ENCODE assay signal across 1 cellular context in the genomic region with DNA sequence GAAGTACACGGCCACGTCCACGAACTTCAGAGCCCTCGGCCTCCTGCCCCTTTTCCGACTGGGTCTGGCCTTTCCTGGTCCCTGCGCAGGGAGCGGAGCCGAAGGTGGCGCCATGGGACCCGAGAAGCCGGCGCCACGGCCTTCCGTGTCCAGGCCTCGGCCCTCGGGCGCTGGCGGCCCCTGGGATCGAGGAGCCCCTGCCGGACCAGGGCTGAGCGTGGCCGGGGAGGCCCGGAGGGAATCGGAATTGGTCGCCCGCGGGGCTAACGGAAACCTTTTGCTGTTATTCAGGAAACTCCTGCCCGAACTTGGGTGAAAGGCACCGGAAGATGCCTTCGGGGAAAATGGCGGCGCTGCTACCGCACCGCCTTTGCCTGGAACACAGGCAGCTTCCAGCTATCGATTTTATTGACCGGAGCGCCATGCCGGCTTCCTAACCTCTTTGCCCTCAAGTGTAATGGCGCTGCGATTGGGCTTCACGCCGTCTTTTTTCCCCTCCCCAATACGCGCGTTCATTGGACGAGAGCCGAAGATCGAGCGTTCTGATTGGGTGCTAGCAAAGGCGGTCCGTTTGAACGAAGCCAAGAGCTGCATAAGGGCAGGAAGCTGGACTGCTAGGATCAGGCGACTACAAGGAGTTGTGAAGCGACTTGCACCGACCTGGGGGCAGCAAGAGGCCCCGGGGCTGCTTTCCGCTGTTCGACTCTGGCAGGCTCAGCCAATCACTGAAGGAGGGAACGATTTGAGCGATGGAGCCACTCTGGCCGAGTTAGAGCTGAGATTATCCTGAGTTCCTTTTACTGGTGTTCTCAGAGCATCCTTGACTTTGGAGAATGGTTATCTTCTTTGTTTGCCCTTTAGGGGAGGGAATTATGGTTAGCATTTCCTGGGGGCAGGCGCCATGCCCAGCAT.
TF ChIP-seq lines count a peak whose summit lies in the region.

A gene (minus strand): TSS at position 462 of the 912 bp plus-strand sequence. CDS start 348 bp downstream, at position 114.

TF ChIP-seq in K562, 482 proteins besides CTCF, POLR2A, EP300 and RAD21 (continued from another document and continues in another):
- TF ChIP-seq ADNP (tag; IDR thresholded peaks at IDR 0.05) (no peak), HNRNPLL (IDR thresholded peaks at IDR 0.05; ENCODE audit: low read depth, low read length, poor library complexity, severe bottlenecking) (peak; percentile 60), PPARD (CRISPR knock-in tag; IDR thresholded peaks at IDR 0.05) (no peak), FOXA1 (IDR thresholded peaks at IDR 0.05; ENCODE audit: borderline replicate concordance) (no peak), ZNF184 (CRISPR knock-in tag; IDR thresholded peaks at IDR 0.05) (no peak), ETV1 (tag; conservative IDR thresholded peaks at IDR 0.05; ENCODE audit: low read depth) (no peak; the same call in 1 of the 2 replicates), MEIS2 (IDR thresholded peaks at IDR 0.05; ENCODE audit: partially characterized antibody) (no peak), CREBBP (IDR thresholded peaks at IDR 0.05; ENCODE audit: low read depth, low read length) (no peak), FOXA3 (CRISPR knock-in tag; conservative IDR thresholded peaks at IDR 0.05 in 1 of 2, IDR thresholded peaks at IDR 0.05 in 1 of 2) (no peak), SMC3 (conservative IDR thresholded peaks at IDR 0.05; ENCODE audit: insufficient read depth, low read depth, low read length) (no peak), BCOR (IDR thresholded peaks at IDR 0.05) (no peak), RCOR1 (IDR thresholded peaks at IDR 0.05; ENCODE audit: borderline replicate concordance in 1 of 2, low read depth in 2 of 2, low read length in 2 of 2) (0 out of 4 replicates have a peak, but pooled peaks of 1 of the 2 experiments have one; percentile 34), ZNF77 (CRISPR knock-in tag; IDR thresholded peaks at IDR 0.05) (no peak), HNRNPUL1 (IDR thresholded peaks at IDR 0.05; ENCODE audit: low read length) (no peak), SRSF3 (IDR thresholded peaks at IDR 0.05; ENCODE audit: insufficient read depth, low read length) (0 out of 2 replicates have a peak, but pooled peaks have one; percentile 77), ZNF165 (CRISPR knock-in tag; IDR thresholded peaks at IDR 0.05; ENCODE audit: borderline replicate concordance) (no peak), SAP30 (IDR thresholded peaks at IDR 0.05; ENCODE audit: borderline replicate concordance, insufficient read depth, low read depth, low read length, poor library complexity, severe bottlenecking) (peak; percentile 74), SMARCB1 (IDR thresholded peaks at IDR 0.05; ENCODE audit: insufficient read length, low read depth) (no peak), ZNF263 (CRISPR knock-in tag; IDR thresholded peaks at IDR 0.05; ENCODE audit: borderline replicate concordance) (peak; percentile 54; the same call in 1 of the 2 replicates), FOXK2 (conservative IDR thresholded peaks at IDR 0.05 in 1 of 2, IDR thresholded peaks at IDR 0.05 in 1 of 2; ENCODE audit: low read depth in 2 of 2) (peak; percentile 27 to 60; a peak in 2 of 4 replicates), WHSC1 (IDR thresholded peaks at IDR 0.05; ENCODE audit: low read length) (no peak), ILF3 (IDR thresholded peaks at IDR 0.05; ENCODE audit: borderline replicate concordance) (no peak)
- TF ChIP-seq, protein P1, sequence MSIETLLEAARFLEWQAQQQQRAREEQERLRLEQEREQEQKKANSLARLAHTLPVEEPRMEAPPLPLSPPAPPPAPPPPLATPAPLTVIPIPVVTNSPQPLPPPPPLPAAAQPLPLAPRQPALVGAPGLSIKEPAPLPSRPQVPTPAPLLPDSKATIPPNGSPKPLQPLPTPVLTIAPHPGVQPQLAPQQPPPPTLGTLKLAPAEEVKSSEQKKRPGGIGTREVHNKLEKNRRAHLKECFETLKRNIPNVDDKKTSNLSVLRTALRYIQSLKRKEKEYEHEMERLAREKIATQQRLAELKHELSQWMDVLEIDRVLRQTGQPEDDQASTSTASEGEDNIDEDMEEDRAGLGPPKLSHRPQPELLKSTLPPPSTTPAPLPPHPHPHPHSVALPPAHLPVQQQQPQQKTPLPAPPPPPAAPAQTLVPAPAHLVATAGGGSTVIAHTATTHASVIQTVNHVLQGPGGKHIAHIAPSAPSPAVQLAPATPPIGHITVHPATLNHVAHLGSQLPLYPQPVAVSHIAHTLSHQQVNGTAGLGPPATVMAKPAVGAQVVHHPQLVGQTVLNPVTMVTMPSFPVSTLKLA (conservative IDR thresholded peaks at IDR 0.05): peak; percentile 19 to 67
- TF ChIP-seq, protein P2, sequence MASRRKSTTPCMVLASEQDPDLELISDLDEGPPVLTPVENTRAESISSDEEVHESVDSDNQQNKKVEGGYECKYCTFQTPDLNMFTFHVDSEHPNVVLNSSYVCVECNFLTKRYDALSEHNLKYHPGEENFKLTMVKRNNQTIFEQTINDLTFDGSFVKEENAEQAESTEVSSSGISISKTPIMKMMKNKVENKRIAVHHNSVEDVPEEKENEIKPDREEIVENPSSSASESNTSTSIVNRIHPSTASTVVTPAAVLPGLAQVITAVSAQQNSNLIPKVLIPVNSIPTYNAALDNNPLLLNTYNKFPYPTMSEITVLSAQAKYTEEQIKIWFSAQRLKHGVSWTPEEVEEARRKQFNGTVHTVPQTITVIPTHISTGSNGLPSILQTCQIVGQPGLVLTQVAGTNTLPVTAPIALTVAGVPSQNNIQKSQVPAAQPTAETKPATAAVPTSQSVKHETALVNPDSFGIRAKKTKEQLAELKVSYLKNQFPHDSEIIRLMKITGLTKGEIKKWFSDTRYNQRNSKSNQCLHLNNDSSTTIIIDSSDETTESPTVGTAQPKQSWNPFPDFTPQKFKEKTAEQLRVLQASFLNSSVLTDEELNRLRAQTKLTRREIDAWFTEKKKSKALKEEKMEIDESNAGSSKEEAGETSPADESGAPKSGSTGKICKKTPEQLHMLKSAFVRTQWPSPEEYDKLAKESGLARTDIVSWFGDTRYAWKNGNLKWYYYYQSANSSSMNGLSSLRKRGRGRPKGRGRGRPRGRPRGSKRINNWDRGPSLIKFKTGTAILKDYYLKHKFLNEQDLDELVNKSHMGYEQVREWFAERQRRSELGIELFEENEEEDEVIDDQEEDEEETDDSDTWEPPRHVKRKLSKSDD (conservative IDR thresholded peaks at IDR 0.05; ENCODE audit: low read length): no peak
- TF ChIP-seq, protein P3, sequence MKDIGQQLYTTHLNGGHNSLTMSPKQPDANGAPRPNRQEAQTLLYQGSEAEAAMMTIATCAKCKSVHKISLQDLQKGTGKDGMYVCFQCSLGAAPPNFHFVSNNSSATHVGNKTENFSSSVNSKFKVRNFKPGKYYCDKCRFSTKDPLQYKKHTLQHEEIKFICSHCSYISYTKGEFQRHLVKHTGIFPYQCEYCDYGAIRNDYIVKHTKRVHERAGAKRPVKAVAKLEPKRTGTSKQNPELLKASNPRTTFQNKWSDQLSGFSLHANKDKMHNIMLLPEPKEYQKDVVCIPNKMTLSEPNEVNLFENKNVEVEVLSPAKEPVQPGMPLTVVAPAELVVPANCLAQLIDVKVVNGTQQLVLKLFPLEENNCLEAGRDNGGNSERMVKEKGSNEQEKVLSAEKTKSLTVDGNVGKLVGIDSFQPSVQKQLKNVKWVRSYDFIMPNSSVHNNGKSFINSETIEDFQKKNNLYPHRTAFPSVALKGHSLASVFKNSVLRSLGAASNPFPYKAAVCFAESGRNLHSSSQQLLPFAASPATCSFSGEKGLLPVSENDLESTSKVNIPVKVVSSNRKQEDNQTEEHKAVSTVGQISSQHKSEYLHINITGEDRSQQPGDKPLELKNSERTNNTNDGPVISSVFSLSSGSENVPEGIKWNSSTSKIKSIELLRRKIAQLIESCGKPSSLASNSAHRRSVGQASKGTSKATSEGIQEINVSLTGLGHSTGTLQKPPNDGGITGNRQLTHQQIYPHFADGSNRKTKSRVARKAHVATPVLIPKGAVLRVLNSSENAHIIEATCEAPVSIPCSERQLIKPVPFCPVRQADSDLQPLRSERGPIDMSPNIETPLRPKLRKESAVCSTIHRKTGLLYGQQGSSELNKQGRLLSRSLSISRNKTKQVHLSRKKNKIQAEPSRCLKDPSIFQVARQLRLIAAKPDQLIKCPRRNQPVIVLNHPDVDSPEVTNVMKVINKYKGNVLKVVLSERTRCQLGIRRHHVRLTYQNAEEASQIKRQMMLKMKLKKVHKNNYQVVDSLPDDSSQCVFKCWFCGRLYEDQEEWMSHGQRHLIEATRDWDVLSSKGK (CRISPR knock-in tag; IDR thresholded peaks at IDR 0.05): no peak
- TF ChIP-seq, protein P4, sequence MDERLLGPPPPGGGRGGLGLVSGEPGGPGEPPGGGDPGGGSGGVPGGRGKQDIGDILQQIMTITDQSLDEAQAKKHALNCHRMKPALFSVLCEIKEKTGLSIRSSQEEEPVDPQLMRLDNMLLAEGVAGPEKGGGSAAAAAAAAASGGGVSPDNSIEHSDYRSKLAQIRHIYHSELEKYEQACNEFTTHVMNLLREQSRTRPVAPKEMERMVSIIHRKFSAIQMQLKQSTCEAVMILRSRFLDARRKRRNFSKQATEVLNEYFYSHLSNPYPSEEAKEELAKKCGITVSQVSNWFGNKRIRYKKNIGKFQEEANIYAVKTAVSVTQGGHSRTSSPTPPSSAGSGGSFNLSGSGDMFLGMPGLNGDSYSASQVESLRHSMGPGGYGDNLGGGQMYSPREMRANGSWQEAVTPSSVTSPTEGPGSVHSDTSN (CRISPR knock-in tag; IDR thresholded peaks at IDR 0.05; ENCODE audit: low read depth): no peak
- TF ChIP-seq, protein P4 (tag; conservative IDR thresholded peaks at IDR 0.05; ENCODE audit: low read depth): no peak
- TF ChIP-seq, protein P5, sequence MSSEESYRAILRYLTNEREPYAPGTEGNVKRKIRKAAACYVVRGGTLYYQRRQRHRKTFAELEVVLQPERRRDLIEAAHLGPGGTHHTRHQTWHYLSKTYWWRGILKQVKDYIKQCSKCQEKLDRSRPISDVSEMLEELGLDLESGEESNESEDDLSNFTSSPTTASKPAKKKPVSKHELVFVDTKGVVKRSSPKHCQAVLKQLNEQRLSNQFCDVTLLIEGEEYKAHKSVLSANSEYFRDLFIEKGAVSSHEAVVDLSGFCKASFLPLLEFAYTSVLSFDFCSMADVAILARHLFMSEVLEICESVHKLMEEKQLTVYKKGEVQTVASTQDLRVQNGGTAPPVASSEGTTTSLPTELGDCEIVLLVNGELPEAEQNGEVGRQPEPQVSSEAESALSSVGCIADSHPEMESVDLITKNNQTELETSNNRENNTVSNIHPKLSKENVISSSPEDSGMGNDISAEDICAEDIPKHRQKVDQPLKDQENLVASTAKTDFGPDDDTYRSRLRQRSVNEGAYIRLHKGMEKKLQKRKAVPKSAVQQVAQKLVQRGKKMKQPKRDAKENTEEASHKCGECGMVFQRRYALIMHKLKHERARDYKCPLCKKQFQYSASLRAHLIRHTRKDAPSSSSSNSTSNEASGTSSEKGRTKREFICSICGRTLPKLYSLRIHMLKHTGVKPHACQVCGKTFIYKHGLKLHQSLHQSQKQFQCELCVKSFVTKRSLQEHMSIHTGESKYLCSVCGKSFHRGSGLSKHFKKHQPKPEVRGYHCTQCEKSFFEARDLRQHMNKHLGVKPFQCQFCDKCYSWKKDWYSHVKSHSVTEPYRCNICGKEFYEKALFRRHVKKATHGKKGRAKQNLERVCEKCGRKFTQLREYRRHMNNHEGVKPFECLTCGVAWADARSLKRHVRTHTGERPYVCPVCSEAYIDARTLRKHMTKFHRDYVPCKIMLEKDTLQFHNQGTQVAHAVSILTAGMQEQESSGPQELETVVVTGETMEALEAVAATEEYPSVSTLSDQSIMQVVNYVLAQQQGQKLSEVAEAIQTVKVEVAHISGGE (CRISPR knock-in tag; IDR thresholded peaks at IDR 0.05): peak in 1 of 3 experiments; percentile 54; a peak in 1 of 6 replicates
- TF ChIP-seq, protein P6, sequence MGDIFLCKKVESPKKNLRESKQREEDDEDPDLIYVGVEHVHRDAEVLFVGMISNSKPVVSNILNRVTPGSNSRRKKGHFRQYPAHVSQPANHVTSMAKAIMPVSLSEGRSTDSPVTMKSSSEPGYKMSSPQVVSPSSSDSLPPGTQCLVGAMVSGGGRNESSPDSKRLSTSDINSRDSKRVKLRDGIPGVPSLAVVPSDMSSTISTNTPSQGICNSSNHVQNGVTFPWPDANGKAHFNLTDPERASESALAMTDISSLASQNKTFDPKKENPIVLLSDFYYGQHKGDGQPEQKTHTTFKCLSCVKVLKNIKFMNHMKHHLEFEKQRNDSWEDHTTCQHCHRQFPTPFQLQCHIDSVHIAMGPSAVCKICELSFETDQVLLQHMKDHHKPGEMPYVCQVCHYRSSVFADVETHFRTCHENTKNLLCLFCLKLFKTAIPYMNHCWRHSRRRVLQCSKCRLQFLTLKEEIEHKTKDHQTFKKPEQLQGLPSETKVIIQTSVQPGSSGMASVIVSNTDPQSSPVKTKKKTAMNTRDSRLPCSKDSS (IDR thresholded peaks at IDR 0.05; ENCODE audit: low read depth, partially characterized antibody): no peak
- TF ChIP-seq, protein P7, sequence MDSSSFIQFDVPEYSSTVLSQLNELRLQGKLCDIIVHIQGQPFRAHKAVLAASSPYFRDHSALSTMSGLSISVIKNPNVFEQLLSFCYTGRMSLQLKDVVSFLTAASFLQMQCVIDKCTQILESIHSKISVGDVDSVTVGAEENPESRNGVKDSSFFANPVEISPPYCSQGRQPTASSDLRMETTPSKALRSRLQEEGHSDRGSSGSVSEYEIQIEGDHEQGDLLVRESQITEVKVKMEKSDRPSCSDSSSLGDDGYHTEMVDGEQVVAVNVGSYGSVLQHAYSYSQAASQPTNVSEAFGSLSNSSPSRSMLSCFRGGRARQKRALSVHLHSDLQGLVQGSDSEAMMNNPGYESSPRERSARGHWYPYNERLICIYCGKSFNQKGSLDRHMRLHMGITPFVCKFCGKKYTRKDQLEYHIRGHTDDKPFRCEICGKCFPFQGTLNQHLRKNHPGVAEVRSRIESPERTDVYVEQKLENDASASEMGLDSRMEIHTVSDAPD (CRISPR knock-in tag; IDR thresholded peaks at IDR 0.05): no peak
- TF ChIP-seq, protein P8, sequence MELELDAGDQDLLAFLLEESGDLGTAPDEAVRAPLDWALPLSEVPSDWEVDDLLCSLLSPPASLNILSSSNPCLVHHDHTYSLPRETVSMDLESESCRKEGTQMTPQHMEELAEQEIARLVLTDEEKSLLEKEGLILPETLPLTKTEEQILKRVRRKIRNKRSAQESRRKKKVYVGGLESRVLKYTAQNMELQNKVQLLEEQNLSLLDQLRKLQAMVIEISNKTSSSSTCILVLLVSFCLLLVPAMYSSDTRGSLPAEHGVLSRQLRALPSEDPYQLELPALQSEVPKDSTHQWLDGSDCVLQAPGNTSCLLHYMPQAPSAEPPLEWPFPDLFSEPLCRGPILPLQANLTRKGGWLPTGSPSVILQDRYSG (tag; conservative IDR thresholded peaks at IDR 0.05; ENCODE audit: low read depth): no peak
- TF ChIP-seq, protein P9, sequence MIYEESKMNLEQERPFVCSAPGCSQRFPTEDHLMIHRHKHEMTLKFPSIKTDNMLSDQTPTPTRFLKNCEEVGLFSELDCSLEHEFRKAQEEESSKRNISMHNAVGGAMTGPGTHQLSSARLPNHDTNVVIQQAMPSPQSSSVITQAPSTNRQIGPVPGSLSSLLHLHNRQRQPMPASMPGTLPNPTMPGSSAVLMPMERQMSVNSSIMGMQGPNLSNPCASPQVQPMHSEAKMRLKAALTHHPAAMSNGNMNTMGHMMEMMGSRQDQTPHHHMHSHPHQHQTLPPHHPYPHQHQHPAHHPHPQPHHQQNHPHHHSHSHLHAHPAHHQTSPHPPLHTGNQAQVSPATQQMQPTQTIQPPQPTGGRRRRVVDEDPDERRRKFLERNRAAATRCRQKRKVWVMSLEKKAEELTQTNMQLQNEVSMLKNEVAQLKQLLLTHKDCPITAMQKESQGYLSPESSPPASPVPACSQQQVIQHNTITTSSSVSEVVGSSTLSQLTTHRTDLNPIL (CRISPR knock-in tag; IDR thresholded peaks at IDR 0.05): no peak
